In genomic region chr1:183234660-183235476, GRCh38 we compare ENCODE assay signal across 9 cellular contexts. TPM values are rescaled to one million over a fixed set of nuclear protein-coding genes. Genes with fewer than 3 reads are reported as not detected.
DNase-seq lines count a peak whose midpoint lies in the region; ATAC-seq, FAIRE-seq and TF ChIP-seq lines count a peak whose summit lies in the region.
"Had no signal": no experiment of that assay in that cellular context is flagged by ENCODE, and none has a peak within 500 bp of the region (broad histone marks: within the 10 kb centered on the region; RNA-seq: fewer than 3 reads in every experiment).

No MANE protein-coding gene starts in this region.

- ATAC-seq in activated CD8-positive, alpha-beta T cell treated with anti-CD3 and anti-CD28 coated beads for 36 hours = no peak
- no peak for ATAC-seq in activated CD8-positive, alpha-beta T cell treated with anti-CD3 and anti-CD28 coated beads, Interleukin-2, amount 10 ng/mL, durations not matched to agents 7 days and 5 days
- ATAC-seq in GM18870 (IDR thresholded peaks at IDR 0.05; ENCODE audit: unreplicated experiment) = no peak

- CTCF ChIA-PET in activated CD8-positive, alpha-beta T cell treated with anti-CD3 and anti-CD28 coated beads for 36 hours (lab: Charles Lee) = interaction anchor here (1.4 kb wide), 1 partner anchor 273 kb away, joined by 5 read pairs; no protein-coding TSS in a partner anchor
- CTCF ChIA-PET in activated CD8-positive, alpha-beta T cell treated with anti-CD3 and anti-CD28 coated beads, Interleukin-2, amount 10 ng/mL, durations not matched to agents 7 days and 5 days (lab: Charles Lee) = interaction anchor here (0.7 kb wide), 1 partner anchor 13 kb away, joined by 3 read pairs; no protein-coding TSS in a partner anchor

- no peak for FAIRE-seq in urothelium cell line (lab: Jason Lieb, UNC)

- H3K9me3 Mint-ChIP-seq in activated CD8-positive, alpha-beta T cell treated with anti-CD3 and anti-CD28 coated beads for 36 hours = no peaks in the 10 kb centered on the region
- no peaks in the 10 kb centered on the region for H3K9me3 Mint-ChIP-seq in activated CD8-positive, alpha-beta T cell treated with anti-CD3 and anti-CD28 coated beads, Interleukin-2, amount 10 ng/mL, durations not matched to agents 7 days and 5 days (ENCODE audit: insufficient read depth)
- H3K9me3 Mint-ChIP-seq: memory B cell had no signal

- H3K4me1 ChIP-seq in ectodermal cell (ENCODE audit: control insufficient read depth, insufficient read depth, low read length) = peaks cover 26% of the 10 kb centered on the region

- no peaks in the 10 kb centered on the region for H3K27me3 ChIP-seq in ectodermal cell (ENCODE audit: control insufficient read depth, insufficient read depth, low read length, poor library complexity, severe bottlenecking)

- H3K4me3 ChIP-seq in ectodermal cell (ENCODE audit: insufficient read depth, low read depth, low read length) = peak overlapping the region; percentile 22

- peak overlapping the region; percentile 61 for H3K27ac ChIP-seq in ectodermal cell (ENCODE audit: insufficient read depth, low read depth, low read length, poor library complexity, severe bottlenecking)

- peak; percentile 29 for TF ChIP-seq CTCF in activated CD8-positive, alpha-beta T cell treated with anti-CD3 and anti-CD28 coated beads for 36 hours (IDR thresholded peaks at IDR 0.05)

- POLR2A ChIA-PET in activated CD8-positive, alpha-beta T cell treated with anti-CD3 and anti-CD28 coated beads for 36 hours (lab: Charles Lee) = no interaction called here
- POLR2A ChIA-PET in activated CD8-positive, alpha-beta T cell treated with anti-CD3 and anti-CD28 coated beads, Interleukin-2, amount 10 ng/mL, durations not matched to agents 7 days and 5 days (lab: Charles Lee) = no interaction called here

- H3K36me3 Mint-ChIP-seq in activated CD8-positive, alpha-beta T cell treated with anti-CD3 and anti-CD28 coated beads for 36 hours (ENCODE audit: low read depth) = no peaks in the 10 kb centered on the region
- H3K36me3 Mint-ChIP-seq in activated CD8-positive, alpha-beta T cell treated with anti-CD3 and anti-CD28 coated beads, Interleukin-2, amount 10 ng/mL, durations not matched to agents 7 days and 5 days (ENCODE audit: low read depth) = no peaks in the 10 kb centered on the region
- H3K36me3 Mint-ChIP-seq: memory B cell had no signal

- DNase-seq in activated CD8-positive, alpha-beta T cell treated with anti-CD3 and anti-CD28 coated beads for 36 hours = no peak
- DNase-seq in activated CD8-positive, alpha-beta T cell treated with anti-CD3 and anti-CD28 coated beads, Interleukin-2, amount 10 ng/mL, durations not matched to agents 7 days and 5 days = no peak
- DNase-seq in NCI-H69 (lab: John Stamatoyannopoulos, UW) = peak; percentile 84
- DNase-seq in medulla oblongata (ENCODE audit: extremely low spot score) = peak; percentile 30
- peak; percentile 76 for DNase-seq in urothelium cell line (ENCODE audit: low spot score)
- no peak for DNase-seq in stimulated activated CD4-positive, alpha-beta T cell treated with anti-CD3 and anti-CD28 coated beads, Interleukin-1b, Interleukin-23, amount 100 ng/mL, for 48 hours

- H3K4me3 Mint-ChIP-seq in activated CD8-positive, alpha-beta T cell treated with anti-CD3 and anti-CD28 coated beads for 36 hours = no peak overlapping the region
- H3K4me3 Mint-ChIP-seq in activated CD8-positive, alpha-beta T cell treated with anti-CD3 and anti-CD28 coated beads, Interleukin-2, amount 10 ng/mL, durations not matched to agents 7 days and 5 days = no peak overlapping the region
- H3K4me3 Mint-ChIP-seq: memory B cell had no signal

- H3K9me3 ChIP-seq in ectodermal cell (ENCODE audit: control insufficient read depth, low read length) = no peaks in the 10 kb centered on the region

- WGBS in ectodermal cell, 2 experiments = 14% methylated on average over 15 of the region's 15 CpGs

- no peaks in the 10 kb centered on the region for H3K36me3 ChIP-seq in ectodermal cell (ENCODE audit: control insufficient read depth, insufficient read depth, low read length)

- no peaks in the 10 kb centered on the region for H3K27me3 Mint-ChIP-seq in activated CD8-positive, alpha-beta T cell treated with anti-CD3 and anti-CD28 coated beads for 36 hours
- no peaks in the 10 kb centered on the region for H3K27me3 Mint-ChIP-seq in activated CD8-positive, alpha-beta T cell treated with anti-CD3 and anti-CD28 coated beads, Interleukin-2, amount 10 ng/mL, durations not matched to agents 7 days and 5 days (ENCODE audit: low read depth)

- intact Hi-C loops in activated CD8-positive, alpha-beta T cell treated with anti-CD3 and anti-CD28 coated beads for 36 hours (cut with micrococcal nuclease) = no loop called here

- no peaks in the 10 kb centered on the region for H3K4me1 Mint-ChIP-seq in activated CD8-positive, alpha-beta T cell treated with anti-CD3 and anti-CD28 coated beads for 36 hours (ENCODE audit: low read depth)
- H3K4me1 Mint-ChIP-seq in activated CD8-positive, alpha-beta T cell treated with anti-CD3 and anti-CD28 coated beads, Interleukin-2, amount 10 ng/mL, durations not matched to agents 7 days and 5 days (ENCODE audit: low read depth) = no peaks in the 10 kb centered on the region

- H3K27ac Mint-ChIP-seq in activated CD8-positive, alpha-beta T cell treated with anti-CD3 and anti-CD28 coated beads for 36 hours = no peak overlapping the region
- H3K27ac Mint-ChIP-seq in activated CD8-positive, alpha-beta T cell treated with anti-CD3 and anti-CD28 coated beads, Interleukin-2, amount 10 ng/mL, durations not matched to agents 7 days and 5 days = no peak overlapping the region
- H3K27ac Mint-ChIP-seq: memory B cell had no signal

RNA-seq across cellular contexts. Expression of gene LAMC2, which starts 48.8 kb away (rescaled TPM):
- total RNA-seq in activated CD8-positive, alpha-beta T cell treated with anti-CD3 and anti-CD28 coated beads for 36 hours = not detected
- total RNA-seq in activated CD8-positive, alpha-beta T cell treated with anti-CD3 and anti-CD28 coated beads, Interleukin-2, amount 10 ng/mL, durations not matched to agents 7 days and 5 days = not detected
- 0.44 TPM for polyA plus RNA-seq in ectodermal cell (2013, experiment 1 of 4)
- 0.37 TPM for polyA plus RNA-seq in ectodermal cell (2013, experiment 2 of 4)
- polyA plus RNA-seq in ectodermal cell (2013, experiment 3 of 4) = 0.21 TPM
- 0.16 TPM for polyA plus RNA-seq in ectodermal cell (2013, experiment 4 of 4)

Comparison
In these comparisons a context has a peak if more than half of its experiments do, and no peak if none do; other contexts are left out.
1. DNase-seq: peak in NCI-H69 (single experiment), medulla oblongata (single experiment) and urothelium cell line (single experiment); none in activated CD8-positive, alpha-beta T cell treated with anti-CD3 and anti-CD28 coated beads for 36 hours (single experiment), activated CD8-positive, alpha-beta T cell treated with anti-CD3 and anti-CD28 coated beads, Interleukin-2, amount 10 ng/mL, durations not matched to agents 7 days and 5 days (single experiment) and stimulated activated CD4-positive, alpha-beta T cell treated with anti-CD3 and anti-CD28 coated beads, Interleukin-1b, Interleukin-23, amount 100 ng/mL, for 48 hours (single experiment).